Comparison of ENCODE assay signal across 8 cellular contexts in genomic region chr4:42656986-42657792, GRCh38. TPM values are rescaled to one million over a fixed set of nuclear protein-coding genes. Genes with fewer than 3 reads are reported as not detected.
DNase-seq lines count a peak whose midpoint lies in the region; ATAC-seq and TF ChIP-seq lines count a peak whose summit lies in the region.

Gene ATP8A1, minus strand, starts transcription at chr4:42657105. Its CDS starts 232 bp downstream, at chr4:42656873.

- peak; percentile 71 to 82 for TF ChIP-seq POLR2A in Peyer's patch (IDR thresholded peaks at IDR 0.05)
- TF ChIP-seq POLR2A in esophagus squamous epithelium (IDR thresholded peaks at IDR 0.05): peak in 2 of 4 donors; percentile 36 to 59

- peaks cover 0 to 31% (median 7%) of the 10 kb centered on the region in 4 donors for H3K4me1 ChIP-seq in Peyer's patch
- peaks cover 8 to 45% (median 23%) of the 10 kb centered on the region in 3 donors for H3K4me1 ChIP-seq in esophagus squamous epithelium
- H3K4me1 ChIP-seq in muscle layer of duodenum (ENCODE audit: control insufficient read depth in 1 of 2, insufficient read depth in 2 of 2, low read length in 2 of 2): peaks cover 26% of the 10 kb centered on the region in 2 donors

- H3K4me3 ChIP-seq in Peyer's patch: peak within 1 kb of the TSS; percentile 80 to 96 (median 90)
- H3K4me3 ChIP-seq in esophagus squamous epithelium: peak within 1 kb of the TSS; percentile 79 to 97 (median 80)
- H3K4me3 ChIP-seq in muscle layer of duodenum (ENCODE audit: low read depth in 1 of 2, low read length in 2 of 2): peak within 1 kb of the TSS; percentile 87 to 99

- intact Hi-C loops in esophagus squamous epithelium (cut with DNase I): no loop called here

- no peaks in the 10 kb centered on the region for H3K9me3 ChIP-seq in KOPT-K1 (ENCODE audit: insufficient read depth, low read length, poor library complexity, severe bottlenecking)
- H3K9me3 ChIP-seq in Peyer's patch: no peaks in the 10 kb centered on the region
- no peaks in the 10 kb centered on the region for H3K9me3 ChIP-seq in esophagus squamous epithelium
- H3K9me3 ChIP-seq in muscle layer of duodenum (ENCODE audit: control insufficient read depth in 1 of 2, low read length in 2 of 2): no peaks in the 10 kb centered on the region

- H3K27me3 ChIP-seq in Peyer's patch: no peaks in the 10 kb centered on the region
- H3K27me3 ChIP-seq in esophagus squamous epithelium: no peaks in the 10 kb centered on the region
- no peaks in the 10 kb centered on the region for H3K27me3 ChIP-seq in muscle layer of duodenum (ENCODE audit: low read depth, low read length)

- peak; percentile 66 for ATAC-seq in GM21825 (IDR thresholded peaks at IDR 0.05; ENCODE audit: unreplicated experiment)

- DNase-seq in DMS79 treated with DMSO at 0.1 percent for 48 hours (lab: John Stamatoyannopoulos, UW): peak; percentile 58
- peak; percentile 96 to 97 (median 96) for DNase-seq in Peyer's patch
- peak; percentile 95 for DNase-seq in activated T-cell treated with anti-CD3 and anti-CD28 coated beads, Interleukin-2, amount 50 U/mL, for 48 hours
- DNase-seq in esophagus squamous epithelium (lab: John Stamatoyannopoulos, UW): peak; percentile 69
- DNase-seq in stimulated activated CD8-positive, alpha-beta memory T cell treated with anti-CD3 and anti-CD28 coated beads, Interleukin-7, amount 100 ng/mL, for 24 hours (ENCODE audit: low read depth): peak; percentile 85

- peak within 1 kb of the TSS; percentile 95 for H3K27ac ChIP-seq in KOPT-K1 (ENCODE audit: low read depth, low read length, poor library complexity, severe bottlenecking)
- H3K27ac ChIP-seq in Peyer's patch: peak within 1 kb of the TSS; percentile 74 to 97 (median 88)
- H3K27ac ChIP-seq in esophagus squamous epithelium: peak within 1 kb of the TSS; percentile 79 to 95 (median 90)
- H3K27ac ChIP-seq in muscle layer of duodenum (ENCODE audit: low read length): peak within 1 kb of the TSS; percentile 91

- H3K36me3 ChIP-seq in KOPT-K1 (ENCODE audit: insufficient read depth, low read length) (no peaks in the 10 kb centered on the region), Peyer's patch (no peaks in the 10 kb centered on the region), esophagus squamous epithelium (no peaks in the 10 kb centered on the region), muscle layer of duodenum (ENCODE audit: control insufficient read depth in 1 of 2, insufficient read depth in 2 of 2, low read length in 2 of 2) (no peaks in the 10 kb centered on the region)

- TF ChIP-seq CTCF in Peyer's patch (IDR thresholded peaks at IDR 0.05): peak in 3 of 6 experiments; percentile 23 to 34 (median 31)
- TF ChIP-seq CTCF in esophagus squamous epithelium (IDR thresholded peaks at IDR 0.05): peak in 1 of 6 experiments; percentile 4

- WGBS in esophagus squamous epithelium, 2 donors: 0% methylated on average over 4 to 17 of the region's 68 CpGs

RNA-seq across cellular contexts. Expression of gene ATP8A1, which starts in this region (rescaled TPM):
- total RNA-seq in Peyer's patch (100 to 1,000 TPM in 3 of 4 donors, 10 to 100 TPM in 1; 71.0 to 172 (median 158) TPM), esophagus squamous epithelium (10 to 100 TPM in 1 of 4 donors, 1 to 10 TPM in 3; 1.9 to 11.8 (median 3.3) TPM)

Comparison
In these comparisons a context has a peak if more than half of its experiments do, and no peak if none do; other contexts are left out.
1. Peak in every context shown above with its lines: DNase-seq, ATAC-seq, H3K4me3 ChIP-seq and H3K27ac ChIP-seq.
2. RNA of gene ATP8A1 (total RNA-seq): 71.0 to 172 TPM in Peyer's patch; 1.9 to 11.8 TPM in esophagus squamous epithelium; every median in the first group is over 4 times any median in the second.